Comparison of ENCODE assay signal across 33 cellular contexts in the genomic region with DNA sequence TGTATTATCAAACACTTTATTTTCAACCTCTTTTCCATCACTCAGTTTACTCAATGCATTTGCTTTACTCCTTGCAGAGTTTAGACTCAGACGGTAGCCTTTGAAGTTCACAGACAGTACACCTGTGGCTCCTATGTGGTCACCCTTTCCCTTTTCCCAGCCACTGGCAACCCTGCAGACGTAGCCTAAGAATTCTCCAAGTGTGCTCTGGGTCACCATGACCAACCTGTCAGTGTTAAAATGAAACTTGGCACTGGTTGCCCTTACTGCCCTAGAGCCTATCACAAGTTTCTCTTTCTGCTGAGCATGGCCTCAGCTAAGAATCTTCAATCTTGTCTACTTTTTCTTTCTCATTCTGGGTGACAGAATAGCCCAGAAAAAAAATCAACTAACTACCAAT. TPM values are rescaled to one million over a fixed set of nuclear protein-coding genes. Genes with fewer than 3 reads are reported as not detected.
"Had no signal": no experiment of that assay in that cellular context is flagged by ENCODE, and none has a peak within 500 bp of the region (broad histone marks: within the 10 kb centered on the region; RNA-seq: fewer than 3 reads in every experiment).

No MANE protein-coding gene starts in this region.

- H3K36me3 Mint-ChIP-seq: activated CD4-positive, alpha-beta memory T cell treated with anti-CD3 and anti-CD28 coated beads for 36 hours; activated CD8-positive, alpha-beta memory T cell treated with anti-CD3 and anti-CD28 coated beads, Interleukin-2, amount 10 ng/mL, durations not matched to agents 7 days and 5 days; activated naive CD8-positive, alpha-beta T cell treated with anti-CD3 and anti-CD28 coated beads for 36 hours had no signal

- DNase-seq: activated B cell treated with CpG ODN at 0.5 μM for 24 hours; activated CD4-positive, alpha-beta memory T cell treated with anti-CD3 and anti-CD28 coated beads for 36 hours; activated CD4-positive, alpha-beta T cell treated with anti-CD3 and anti-CD28 coated beads for 4 hours; activated CD4-positive, alpha-beta T cell treated with anti-CD3 and anti-CD28 coated beads, Interleukin-2, amount 10 ng/mL, durations not matched to agents 24 days and 14 days; activated CD4-positive, alpha-beta T cell treated with anti-CD3 and anti-CD28 coated beads, Interleukin-2, amount 50 U/mL, for 1 hour; activated CD4-positive, alpha-beta T cell treated with anti-CD3 and anti-CD28 coated beads, Interleukin-2, amount 50 U/mL, for 4 hours; activated CD4-positive, CD25-positive, alpha-beta regulatory T cell treated with anti-CD3 and anti-CD28 coated beads, Interleukin-2, amount 50 U/mL, for 72 hours; activated CD8-positive, alpha-beta memory T cell treated with anti-CD3 and anti-CD28 coated beads, Interleukin-2, amount 10 ng/mL, durations not matched to agents 7 days and 5 days; activated CD8-positive, alpha-beta memory T cell treated with anti-CD3 and anti-CD28 coated beads, Interleukin-2, amount 50 U/mL, for 48 hours; activated CD8-positive, alpha-beta T cell treated with anti-CD3 and anti-CD28 coated beads for 36 hours; activated effector memory CD4-positive, alpha-beta T cell treated with Interleukin-2 at 50 U/mL for 16 hours; activated gamma-delta T cell; activated naive CD4-positive, alpha-beta T cell treated with anti-CD3 and anti-CD28 coated beads, Interleukin-2, amount 50 U/mL, for 16 hours; activated naive CD4-positive, alpha-beta T cell treated with Interleukin-2 at 50 U/mL for 16 hours; activated naive CD8-positive, alpha-beta T cell treated with anti-CD3 and anti-CD28 coated beads for 36 hours; activated T-cell treated with anti-CD3 and anti-CD28 coated beads, Interleukin-2, amount 50 U/mL, for 24 hours; adrenal gland; amniotic stem cell; aorta; body of pancreas; brain microvascular endothelial cell; central memory CD4-positive, alpha-beta T cell; T-helper 1 cell; T-helper 2 cell; T-helper 9 cell had no signal

- H3K27ac Mint-ChIP-seq: activated B cell treated with CpG ODN at 0.5 μM for 24 hours; activated CD4-positive, alpha-beta memory T cell treated with anti-CD3 and anti-CD28 coated beads for 36 hours; activated CD4-positive, alpha-beta T cell treated with anti-CD3 and anti-CD28 coated beads, Interleukin-2, amount 10 ng/mL, durations not matched to agents 24 days and 14 days; activated CD8-positive, alpha-beta memory T cell treated with anti-CD3 and anti-CD28 coated beads, Interleukin-2, amount 10 ng/mL, durations not matched to agents 7 days and 5 days; activated CD8-positive, alpha-beta T cell treated with anti-CD3 and anti-CD28 coated beads for 36 hours; activated naive CD4-positive, alpha-beta T cell treated with anti-CD3 and anti-CD28 coated beads, Interleukin-2, amount 50 U/mL, for 72 hours; activated naive CD8-positive, alpha-beta T cell treated with anti-CD3 and anti-CD28 coated beads for 36 hours; activated T-cell treated with anti-CD3 and anti-CD28 coated beads, Interleukin-2, amount 50 U/mL, for 24 hours; activated T-helper 2 cell treated with anti-CD3 and anti-CD28 coated beads, Interferon-gamma antibody, Interleukin-2, Interleukin-4, amounts not matched to agents 10 μg/mL and 5 μg/mL and 100 μg/mL, durations not matched to agents 14 hours and 24 hours and 36 hours; T-helper 1 cell treated with Interleukin-12 subunit alpha and Interleukin-12 subunit beta and Interleukin-4 antibody, amounts not matched to agents 30 μg/mL and 1 μg/mL, for 36 hours; T-helper 2 cell treated with Interferon-gamma antibody and Interleukin-4, amounts not matched to agents 5 μg/mL and 100 μg/mL, for 36 hours had no signal

- H3K4me1 ChIP-seq: adrenal gland, body of pancreas, breast epithelium had no signal

- ATAC-seq: activated CD8-positive, alpha-beta memory T cell treated with anti-CD3 and anti-CD28 coated beads, Interleukin-2, amount 10 ng/mL, durations not matched to agents 7 days and 5 days; activated CD8-positive, alpha-beta T cell treated with anti-CD3 and anti-CD28 coated beads for 36 hours; activated naive CD4-positive, alpha-beta T cell treated with anti-CD3 and anti-CD28 coated beads, Interleukin-2, amount 50 U/mL, for 72 hours; body of pancreas had no signal

- FAIRE-seq: astrocyte, TTC549 had no signal

- H3K4me3 ChIP-seq: adrenal gland, body of pancreas, breast epithelium had no signal

- H3K9me3 Mint-ChIP-seq: activated B cell treated with CpG ODN at 0.5 μM for 24 hours; activated CD4-positive, alpha-beta memory T cell treated with anti-CD3 and anti-CD28 coated beads for 36 hours; activated CD4-positive, alpha-beta T cell treated with anti-CD3 and anti-CD28 coated beads, Interleukin-2, amount 10 ng/mL, durations not matched to agents 24 days and 14 days; activated CD8-positive, alpha-beta T cell treated with anti-CD3 and anti-CD28 coated beads for 36 hours; activated naive CD4-positive, alpha-beta T cell treated with anti-CD3 and anti-CD28 coated beads, Interleukin-2, amount 50 U/mL, for 72 hours; activated naive CD8-positive, alpha-beta T cell treated with anti-CD3 and anti-CD28 coated beads for 36 hours; activated T-cell treated with anti-CD3 and anti-CD28 coated beads, Interleukin-2, amount 50 U/mL, for 24 hours; activated T-helper 2 cell treated with anti-CD3 and anti-CD28 coated beads, Interferon-gamma antibody, Interleukin-2, Interleukin-4, amounts not matched to agents 10 μg/mL and 5 μg/mL and 100 μg/mL, durations not matched to agents 14 hours and 24 hours and 36 hours; T-helper 1 cell treated with Interleukin-12 subunit alpha and Interleukin-12 subunit beta and Interleukin-4 antibody, amounts not matched to agents 30 μg/mL and 1 μg/mL, for 36 hours; T-helper 2 cell treated with Interferon-gamma antibody and Interleukin-4, amounts not matched to agents 5 μg/mL and 100 μg/mL, for 36 hours had no signal

- H3K4me1 Mint-ChIP-seq: activated B cell treated with CpG ODN at 0.5 μM for 24 hours; activated CD4-positive, alpha-beta T cell treated with anti-CD3 and anti-CD28 coated beads, Interleukin-2, amount 10 ng/mL, durations not matched to agents 24 days and 14 days; activated CD8-positive, alpha-beta memory T cell treated with anti-CD3 and anti-CD28 coated beads, Interleukin-2, amount 10 ng/mL, durations not matched to agents 7 days and 5 days; activated naive CD8-positive, alpha-beta T cell treated with anti-CD3 and anti-CD28 coated beads for 36 hours had no signal

- H3K36me3 ChIP-seq: adrenal gland, brain microvascular endothelial cell, breast epithelium had no signal

- H3K27ac ChIP-seq: adrenal gland, body of pancreas, brain microvascular endothelial cell, breast epithelium, VCaP had no signal

- H3K9me3 ChIP-seq: adrenal gland, body of pancreas, breast epithelium had no signal

- H3K27me3 ChIP-seq: adrenal gland, body of pancreas, brain microvascular endothelial cell, breast epithelium had no signal

- H3K4me3 Mint-ChIP-seq: activated B cell treated with CpG ODN at 0.5 μM for 24 hours; activated CD4-positive, alpha-beta memory T cell treated with anti-CD3 and anti-CD28 coated beads for 36 hours; activated CD4-positive, alpha-beta T cell treated with anti-CD3 and anti-CD28 coated beads, Interleukin-2, amount 10 ng/mL, durations not matched to agents 24 days and 14 days; activated CD8-positive, alpha-beta memory T cell treated with anti-CD3 and anti-CD28 coated beads, Interleukin-2, amount 10 ng/mL, durations not matched to agents 7 days and 5 days; activated CD8-positive, alpha-beta T cell treated with anti-CD3 and anti-CD28 coated beads for 36 hours; activated naive CD8-positive, alpha-beta T cell treated with anti-CD3 and anti-CD28 coated beads for 36 hours; activated T-cell treated with anti-CD3 and anti-CD28 coated beads, Interleukin-2, amount 50 U/mL, for 24 hours; T-helper 1 cell treated with Interleukin-12 subunit alpha and Interleukin-12 subunit beta and Interleukin-4 antibody, amounts not matched to agents 30 μg/mL and 1 μg/mL, for 36 hours; T-helper 2 cell treated with Interferon-gamma antibody and Interleukin-4, amounts not matched to agents 5 μg/mL and 100 μg/mL, for 36 hours had no signal

RNA-seq across cellular contexts. Expression of gene DNAH14, which starts 25.5 kb away (rescaled TPM):
- total RNA-seq: activated B cell treated with CpG ODN at 0.5 μM for 24 hours; activated CD4-positive, alpha-beta T cell treated with anti-CD3 and anti-CD28 coated beads, Interleukin-2, amount 10 ng/mL, durations not matched to agents 24 days and 14 days had no signal
